1 cellular context compared by ENCODE assay signal in the genomic region with DNA sequence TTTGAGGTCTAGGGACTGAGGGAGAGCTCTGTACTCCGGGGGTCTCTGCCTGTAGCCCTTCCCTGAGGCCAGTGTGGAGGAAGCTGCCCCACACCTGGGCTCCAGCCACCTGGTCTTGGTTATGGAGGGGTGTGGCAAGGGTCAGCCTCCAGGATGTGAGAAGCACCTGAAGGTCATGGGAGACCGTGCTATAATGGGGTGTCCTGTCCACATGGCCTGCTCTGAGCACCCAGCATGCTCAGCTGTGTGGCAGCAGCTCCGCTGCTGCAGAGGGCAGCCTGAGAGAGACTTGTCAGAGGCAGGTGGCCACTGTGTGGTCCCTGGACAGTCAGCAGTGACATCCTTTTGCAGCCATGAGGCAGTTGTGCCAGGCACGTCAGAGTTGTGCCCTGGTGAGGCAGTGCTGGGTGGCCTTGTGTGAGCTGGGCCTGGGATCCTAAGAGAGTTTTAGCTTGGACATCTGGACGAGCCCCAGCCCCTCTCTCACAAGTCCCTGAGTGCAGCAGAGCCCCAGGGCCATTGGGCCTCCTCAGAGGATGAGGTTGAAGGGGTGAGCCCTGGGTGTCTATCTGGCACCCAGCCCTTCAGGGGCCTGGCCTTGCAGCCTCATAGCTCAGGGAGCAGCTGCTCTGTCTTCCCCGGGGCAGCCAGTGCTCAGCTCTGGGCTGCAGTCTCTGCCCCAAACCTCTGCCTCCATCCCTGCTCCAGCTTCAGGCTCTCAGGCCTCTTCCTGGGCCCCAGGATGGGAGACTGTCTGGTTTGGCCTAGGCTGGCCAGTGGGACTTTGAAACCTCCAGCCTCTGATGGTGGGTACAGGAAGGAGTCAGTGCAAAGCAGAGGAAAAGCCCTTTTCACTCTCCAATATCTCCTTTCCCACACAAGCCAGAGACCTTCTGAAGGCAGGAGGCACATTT.
TF ChIP-seq lines count a peak whose summit lies in the region.

No MANE protein-coding gene starts in this region.

TF ChIP-seq in SK-N-SH, 30 proteins besides CTCF, POLR2A, EP300 and RAD21:
- no peak for TF ChIP-seq MEF2A (IDR thresholded peaks at IDR 0.05; ENCODE audit: borderline replicate concordance, low read depth)
- TF ChIP-seq RCOR1 (IDR thresholded peaks at IDR 0.05; ENCODE audit: low read length) = no peak
- TF ChIP-seq JUND (IDR thresholded peaks at IDR 0.05) = no peak
- TF ChIP-seq YY1 (IDR thresholded peaks at IDR 0.05; ENCODE audit: low read depth) = no peak
- TF ChIP-seq, protein P1, sequence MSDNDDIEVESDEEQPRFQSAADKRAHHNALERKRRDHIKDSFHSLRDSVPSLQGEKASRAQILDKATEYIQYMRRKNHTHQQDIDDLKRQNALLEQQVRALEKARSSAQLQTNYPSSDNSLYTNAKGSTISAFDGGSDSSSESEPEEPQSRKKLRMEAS (IDR thresholded peaks at IDR 0.05; ENCODE audit: low read depth) = no peak
- 0 out of 2 replicates have a peak, but pooled peaks have one; percentile 20 for TF ChIP-seq MXI1 (IDR thresholded peaks at IDR 0.05; ENCODE audit: low read depth, low read length)
- TF ChIP-seq, protein P2, sequence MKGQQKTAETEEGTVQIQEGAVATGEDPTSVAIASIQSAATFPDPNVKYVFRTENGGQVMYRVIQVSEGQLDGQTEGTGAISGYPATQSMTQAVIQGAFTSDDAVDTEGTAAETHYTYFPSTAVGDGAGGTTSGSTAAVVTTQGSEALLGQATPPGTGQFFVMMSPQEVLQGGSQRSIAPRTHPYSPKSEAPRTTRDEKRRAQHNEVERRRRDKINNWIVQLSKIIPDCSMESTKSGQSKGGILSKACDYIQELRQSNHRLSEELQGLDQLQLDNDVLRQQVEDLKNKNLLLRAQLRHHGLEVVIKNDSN (IDR thresholded peaks at IDR 0.05; ENCODE audit: borderline replicate concordance, low read depth) = no peak
- TF ChIP-seq RFX5 (IDR thresholded peaks at IDR 0.05; ENCODE audit: low read length) = no peak
